ENCODE assay signal across 18 cellular contexts in genomic region chr3:42660131-42660715, GRCh38. TPM values are rescaled to one million over a fixed set of nuclear protein-coding genes. Genes with fewer than 3 reads are reported as not detected.
DNase-seq lines count a peak whose midpoint lies in the region; ATAC-seq and TF ChIP-seq lines count a peak whose summit lies in the region.
"Had no signal": no experiment of that assay in that cellular context is flagged by ENCODE, and none has a peak within 500 bp of the region (broad histone marks: within the 10 kb centered on the region; RNA-seq: fewer than 3 reads in every experiment).

No MANE protein-coding gene starts in this region.

- DNase-seq in GM10248 (ENCODE audit: extremely low spot score) (peak; percentile 20), adrenal gland (peak in 5 of 7 donors; percentile 38 to 62 (median 47)), left ventricle myocardium superior (peak; percentile 81), substantia nigra (lab: John Stamatoyannopoulos, UW) (peak in 2 of 49 donors; percentile 24 to 82), transverse colon (no peak), SK-N-DZ (ENCODE audit: low spot score) (no peak), NCI-H524 (lab: John Stamatoyannopoulos, UW) (no peak)
- DNase-seq: activated gamma-delta T cell treated with Interleukin-2 at 50 U/mL for 16 hours; CD8-positive, alpha-beta T cell; GOT3; NCI-H187; SHP77 treated with DMSO at 0.1 percent for 48 hours; stimulated activated CD4-positive, alpha-beta T cell treated with anti-CD3 and anti-CD28 coated beads, Interleukin-1b, Interleukin-23, amount 100 ng/mL, for 48 hours had no signal

- CTCF ChIA-PET in GM10248 (lab: Yijun Ruan, JAX) = interaction anchor here (1.0 to 1.7 kb wide), 3 partner anchors 18 to 112 kb away, joined by 3 to 5 read pairs (median 3); no protein-coding TSS in a partner anchor

- TF ChIP-seq CTCF in GM10248 (IDR thresholded peaks at IDR 0.05; ENCODE audit: control extremely low read depth, extremely low read depth, low read depth, missing control alignments) (no peak), adrenal gland (IDR thresholded peaks at IDR 0.05) (no peak), transverse colon (IDR thresholded peaks at IDR 0.05) (no peak)

- ATAC-seq in left ventricle myocardium superior = peak; percentile 39
- ATAC-seq: body of pancreas; CD8-positive, alpha-beta T cell had no signal

- intact Hi-C loops in adrenal gland (cut with DNase I) (loop anchor here in 1 of 2 donors (5.0 kb wide), 1 partner anchor 82 kb away; no protein-coding TSS in a partner anchor), left ventricle myocardium superior (cut with micrococcal nuclease) (no loop called here), transverse colon (cut with DNase I; ENCODE audit: low total_unique reads) (no loop called here)

- POLR2A ChIA-PET in GM10248 (lab: Yijun Ruan, JAX) = no interaction called here

- H3K27me3 ChIP-seq in adrenal gland (no peaks in the 10 kb centered on the region), transverse colon (no peaks in the 10 kb centered on the region)
- H3K27me3 ChIP-seq: body of pancreas had no signal

- 28 to 54% (median 50%) methylated on average over 3 to 6 of the region's 6 CpGs for WGBS in adrenal gland, 4 donors
- WGBS in transverse colon (ENCODE audit: low coverage in 1 of 2), 2 donors = 37 to 51% methylated on average over 2 to 6 of the region's 6 CpGs

- TF ChIP-seq EP300 in transverse colon (IDR thresholded peaks at IDR 0.05; ENCODE audit: low read depth) = no peak

- H3K4me3 ChIP-seq in adrenal gland (no peak overlapping the region), transverse colon (no peak overlapping the region)
- H3K4me3 ChIP-seq: body of pancreas had no signal

- H3K36me3 ChIP-seq in adrenal gland (replicated peaks in 1 of 2) = peaks cover 0 to 9% of the 10 kb centered on the region in 2 donors
- no peaks in the 10 kb centered on the region for H3K36me3 ChIP-seq in transverse colon

- H3K9me3 ChIP-seq in adrenal gland (replicated peaks in 1 of 3) (no peaks in the 10 kb centered on the region), transverse colon (no peaks in the 10 kb centered on the region)
- H3K9me3 ChIP-seq: body of pancreas had no signal

- TF ChIP-seq POLR2A in adrenal gland (IDR thresholded peaks at IDR 0.05) (no peak), transverse colon (IDR thresholded peaks at IDR 0.05) (no peak)

- H3K4me1 ChIP-seq in adrenal gland (replicated peaks in 1 of 2) (peaks cover 13 to 25% of the 10 kb centered on the region in 2 donors), transverse colon (peaks cover 0 to 13% (median 2%) of the 10 kb centered on the region in 4 donors)

- in situ Hi-C loops in transverse colon (cut with MboI; ENCODE audit: low pct_ligation_motif_present in 1 of 4, low pct_unique_long_range_greater_than_20kb in 1 of 4, low sequenced_read_pairs in 3 of 4) = no loop called here

- peak overlapping the region in 2 of 5 donors; percentile 41 to 50 for H3K27ac ChIP-seq in adrenal gland
- H3K27ac ChIP-seq in substantia nigra (ENCODE audit: low read depth, low read length, poor library complexity, severe bottlenecking) = peak overlapping the region; percentile 97
- peak overlapping the region in 1 of 4 donors; percentile 41 for H3K27ac ChIP-seq in transverse colon
- H3K27ac ChIP-seq: body of pancreas had no signal

RNA-seq across cellular contexts. Expression of gene ZBTB47, which starts 6.7 kb away (rescaled TPM):
- total RNA-seq in adrenal gland (10 to 100 TPM; 21.6 to 39.4 (median 30.1) TPM), left ventricle myocardium superior (90.5 TPM), transverse colon (10 to 100 TPM in 3 of 4 donors, 1 to 10 TPM in 1; 10.0 to 44.1 (median 19.7) TPM)
- 10 to 100 TPM in 2 of 3 donors, 1 to 10 TPM in 1; 7.0 to 23.6 (median 13.3) TPM for polyA plus RNA-seq in adrenal gland
- polyA plus RNA-seq in SK-N-DZ (2014; cell fraction: cytosol; rRNA removed) = 3.1 and 4.7 TPM in 2 replicates
- 5.1 and 5.3 TPM in 2 replicates for polyA plus RNA-seq in SK-N-DZ (2014; cell fraction: nucleus; rRNA removed)

RNA-seq across cellular contexts. Expression of gene KLHL40, which starts 25.1 kb away (rescaled TPM):
- under 1 TPM in 2 of 8 donors, not detected in 6; 0.11 to 0.54 TPM for total RNA-seq in adrenal gland
- under 1 TPM in 1 of 3 donors, not detected in 2; 0.03 TPM for polyA plus RNA-seq in adrenal gland
- 0.12 TPM for total RNA-seq in left ventricle myocardium superior
- total RNA-seq in transverse colon = under 1 TPM in 1 of 4 donors, not detected in 3; 0.27 TPM
- not detected in 2 replicates for polyA plus RNA-seq in SK-N-DZ (2014; cell fraction: cytosol; rRNA removed)
- not detected in 2 replicates for polyA plus RNA-seq in SK-N-DZ (2014; cell fraction: nucleus; rRNA removed)
- total RNA-seq: activated CD4-positive, alpha-beta memory T cell treated with anti-CD3 and anti-CD28 coated beads for 36 hours; body of pancreas; CD8-positive, alpha-beta T cell; glomerular endothelial cell; pulmonary artery endothelial cell had no signal

RNA-seq across cellular contexts. Expression of gene HHATL, which starts 42.4 kb away (rescaled TPM):
- total RNA-seq in adrenal gland (1 to 10 TPM in 2 of 8 donors, under 1 TPM in 5, not detected in 1; 0.18 to 4.5 (median 0.71) TPM), left ventricle myocardium superior (463 TPM), transverse colon (under 1 TPM in 1 of 4 donors, not detected in 3; 0.27 TPM)
- 1 to 10 TPM in 1 of 3 donors, under 1 TPM in 1, not detected in 1; 0.94 to 3.0 TPM for polyA plus RNA-seq in adrenal gland
- 0.19 TPM in 1 of 2 replicates, not detected in the other for polyA plus RNA-seq in SK-N-DZ (2014; cell fraction: cytosol; rRNA removed)
- 1.1 TPM in 1 of 2 replicates, not detected in the other for polyA plus RNA-seq in SK-N-DZ (2014; cell fraction: nucleus; rRNA removed)
- total RNA-seq: activated CD4-positive, alpha-beta memory T cell treated with anti-CD3 and anti-CD28 coated beads for 36 hours; CD8-positive, alpha-beta T cell; glomerular endothelial cell; LHCN-M2; pulmonary artery endothelial cell had no signal

RNA-seq across cellular contexts. Expression of gene NKTR, which starts 59.7 kb away (rescaled TPM):
- total RNA-seq in adrenal gland (100 to 1,000 TPM in 2 of 8 donors, 10 to 100 TPM in 6; 12.7 to 114 (median 49.4) TPM), left ventricle myocardium superior (23.6 TPM), transverse colon (100 to 1,000 TPM in 3 of 4 donors, 10 to 100 TPM in 1; 96.3 to 172 (median 133) TPM)
- 10 to 100 TPM; 34.3 to 64.7 (median 47.5) TPM for polyA plus RNA-seq in adrenal gland
- 18.0 and 31.5 TPM in 2 replicates for polyA plus RNA-seq in SK-N-DZ (2014; cell fraction: cytosol; rRNA removed)
- 131 and 159 TPM in 2 replicates for polyA plus RNA-seq in SK-N-DZ (2014; cell fraction: nucleus; rRNA removed)

Comparison
In these comparisons a context has a peak if more than half of its experiments do, and no peak if none do; other contexts are left out.
1. DNase-seq: peak in GM10248 (single experiment), adrenal gland (5 of 7) and left ventricle myocardium superior (single experiment); none in transverse colon (single experiment), SK-N-DZ (single experiment) and NCI-H524 (0 of 2).
2. RNA of gene HHATL, which starts 42.4 kb away (total RNA-seq): 463 TPM in left ventricle myocardium superior (single experiment); 0.18 to 4.5 TPM in adrenal gland and 0.27 TPM in transverse colon; every median in the first group is over 10 times any median in the second.